In the genomic region with DNA sequence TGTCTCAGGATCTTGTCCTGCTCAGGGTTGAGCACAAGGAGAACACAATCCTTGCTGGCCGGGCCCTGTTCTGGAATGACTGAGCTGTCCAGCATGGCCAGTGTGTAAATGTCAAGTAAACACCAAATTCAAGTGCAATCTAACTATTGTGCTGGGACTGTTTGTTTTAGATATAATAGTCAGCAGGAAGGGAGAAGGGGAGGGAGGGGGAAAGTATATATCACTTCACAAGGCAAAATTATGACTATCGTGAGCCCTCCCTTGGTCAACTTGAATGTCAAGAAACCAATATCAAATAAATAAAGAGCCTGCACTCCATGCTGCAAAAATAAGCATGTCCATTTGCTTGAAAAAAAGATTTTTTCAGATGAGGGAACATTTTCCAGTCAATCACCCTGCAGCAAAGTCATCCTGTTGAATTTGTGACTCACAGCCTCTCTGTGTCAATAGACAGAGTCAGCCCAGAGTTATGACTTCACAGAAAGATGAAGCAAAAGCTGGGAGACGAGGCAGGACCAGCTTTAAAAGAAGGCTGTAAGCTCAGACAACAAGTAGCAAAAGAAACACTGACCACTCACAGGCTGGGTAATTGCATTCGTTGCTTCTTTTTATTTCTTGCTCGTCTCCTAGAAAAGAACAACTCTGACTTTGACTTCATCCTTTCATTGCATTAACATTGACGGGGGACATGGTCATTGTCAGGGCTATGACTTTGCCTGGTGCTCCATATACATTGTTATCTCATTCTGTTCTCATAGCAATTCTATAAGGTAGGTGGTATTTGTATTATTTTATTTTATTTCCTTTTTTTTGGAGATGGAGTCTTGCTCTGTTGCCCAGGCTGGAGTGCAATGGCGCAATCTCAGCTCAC, we compare ENCODE assay signal across 8 cellular contexts. TPM values are rescaled to one million over a fixed set of nuclear protein-coding genes. Genes with fewer than 3 reads are reported as not detected.
DNase-seq lines count a peak whose midpoint lies in the region; ATAC-seq and TF ChIP-seq lines count a peak whose summit lies in the region.

No MANE protein-coding gene starts in this region.

- ATAC-seq in HG03025 (IDR thresholded peaks at IDR 0.05; ENCODE audit: low FRiP score, unreplicated experiment), result no peak

- H3K9me3 ChIP-seq in Caco-2, result no peaks in the 10 kb centered on the region
- no peaks in the 10 kb centered on the region for H3K9me3 ChIP-seq in OCI-LY7 (ENCODE audit: low read length)

- no peak overlapping the region for H3K27ac Mint-ChIP-seq in Caco-2 (ENCODE audit: unreplicated experiment)

- no peak overlapping the region for H3K4me3 ChIP-seq in Caco-2 (ENCODE audit: low read depth, low read length)
- H3K4me3 ChIP-seq in OCI-LY7 (ENCODE audit: low read depth, low read length, poor library complexity, severe bottlenecking), result no peak overlapping the region

- DNase-seq in Caco-2 (peak; percentile 56 to 61), NCI-H226 (peak; percentile 52), dermis microvascular lymphatic vessel endothelial cell (ENCODE audit: low read depth in 2 of 2) (peak; percentile 54 to 88), myocyte (ENCODE audit: low read depth) (peak; percentile 38), GM10266 (ENCODE audit: extremely low spot score) (no peak), NCI-H446 treated with DMSO at 0.1 percent for 48 hours (lab: John Stamatoyannopoulos, UW) (no peak), OCI-LY7 (ENCODE audit: low spot score) (no peak)

- H3K4me1 ChIP-seq in Caco-2, result peaks cover 9% of the 10 kb centered on the region
- H3K4me1 ChIP-seq in OCI-LY7 (ENCODE audit: insufficient read depth, low read length, poor library complexity, severe bottlenecking), result no peaks in the 10 kb centered on the region

- peaks cover 8% of the 10 kb centered on the region for H3K4me1 Mint-ChIP-seq in Caco-2 (ENCODE audit: low read depth, unreplicated experiment)

- H4K20me1 ChIP-seq in OCI-LY7 (ENCODE audit: insufficient read depth, low read length), result no peaks in the 10 kb centered on the region

- no peak overlapping the region for H3K4me2 ChIP-seq in OCI-LY7 (ENCODE audit: low read length)

- H3K79me2 ChIP-seq in OCI-LY7 (ENCODE audit: insufficient read depth, low read depth, low read length), result no peaks in the 10 kb centered on the region

- POLR2A ChIA-PET in Caco-2 (lab: Charles Lee), result interaction anchor here (0.6 to 1.4 kb wide), 2 partner anchors 15 to 498 kb away, joined by 3 to 4 read pairs; partner anchors contain the start of gene KLF4
- POLR2A ChIA-PET in OCI-LY7 (lab: Charles Lee), result no interaction called here

- H3K9me2 ChIP-seq in OCI-LY7 (ENCODE audit: insufficient read depth, low read length), result no peaks in the 10 kb centered on the region

- H3K27me3 Mint-ChIP-seq in Caco-2 (ENCODE audit: insufficient read depth, unreplicated experiment), result peaks cover under 1% of the 10 kb centered on the region

- H3K36me3 ChIP-seq in Caco-2 (ENCODE audit: control insufficient read depth, insufficient read depth, low read length) (no peaks in the 10 kb centered on the region), OCI-LY7 (ENCODE audit: insufficient read depth, low read length) (no peaks in the 10 kb centered on the region)

- no TSS peak for BruUV-seq in Caco-2 (replicated peaks; lab: Mats Ljungman, UMichigan)
- BruUV-seq in OCI-LY7 (replicated peaks; lab: Mats Ljungman, UMichigan), result no TSS peak

- H3K27me3 ChIP-seq in Caco-2 (replicated peaks; ENCODE audit: control insufficient read depth, insufficient read depth, low read length), result no peaks in the 10 kb centered on the region

- CTCF ChIA-PET in Caco-2 (lab: Charles Lee), result no interaction called here
- CTCF ChIA-PET in OCI-LY7 (lab: Charles Lee; ENCODE audit: unreplicated experiment), result no interaction called here

- no peaks in the 10 kb centered on the region for H3K9me3 Mint-ChIP-seq in Caco-2 (ENCODE audit: unreplicated experiment)

- intact Hi-C loops in Caco-2 (cut with micrococcal nuclease; ENCODE audit: unreplicated experiment) (loop anchor here (1.0 to 5.0 kb wide), 3 partner anchors 32 to 134 kb away; no protein-coding TSS in a partner anchor), OCI-LY7 (cut with micrococcal nuclease; ENCODE audit: unreplicated experiment) (no loop called here)

- no peak overlapping the region for H2AFZ ChIP-seq in OCI-LY7 (ENCODE audit: low read length)

- H3K27ac ChIP-seq in OCI-LY7 (ENCODE audit: low read depth, low read length, poor library complexity, severe bottlenecking), result no peak overlapping the region

- H3K4me3 Mint-ChIP-seq in Caco-2 (ENCODE audit: unreplicated experiment), result no peak overlapping the region

- TF ChIP-seq CTCF in Caco-2 (IDR thresholded peaks at IDR 0.05; ENCODE audit: insufficient read depth in 1 of 2, low read depth in 1 of 2, low read length in 1 of 2, severe bottlenecking in 1 of 2, unreplicated experiment in 1 of 2) (no peak), GM10266 (IDR thresholded peaks at IDR 0.05; ENCODE audit: control insufficient read depth, insufficient read depth, low read depth, missing control alignments) (no peak), OCI-LY7 (conservative IDR thresholded peaks at IDR 0.05; ENCODE audit: low read length) (no peak)

- H3K36me3 Mint-ChIP-seq in Caco-2 (ENCODE audit: insufficient read depth, unreplicated experiment), result no peaks in the 10 kb centered on the region

RNA-seq across cellular contexts. Expression of gene KLF4, which starts 15.3 kb away (rescaled TPM):
- total RNA-seq in Caco-2 (2022) (4.9 and 7.2 TPM in 2 replicates), dermis microvascular lymphatic vessel endothelial cell (0.77 and 3.7 TPM in 2 replicates), myocyte (4.9 and 7.8 TPM in 2 replicates), OCI-LY7 (2022) (not detected in 2 replicates)
- polyA plus RNA-seq in myocyte (2012), result 7.6 TPM
- total RNA-seq in OCI-LY7 (2014; rRNA removed; shearing (Covaris generic)), result not detected in 2 replicates

Comparison
In these comparisons a context has a peak if more than half of its experiments do, and no peak if none do; other contexts are left out.
1. DNase-seq: peak in Caco-2 (2 of 2), NCI-H226 (single experiment), dermis microvascular lymphatic vessel endothelial cell (2 of 2) and myocyte (single experiment); none in GM10266 (single experiment), NCI-H446 treated with DMSO at 0.1 percent for 48 hours (single experiment) and OCI-LY7 (single experiment).